1 cellular context compared by ENCODE assay signal in the genomic region with DNA sequence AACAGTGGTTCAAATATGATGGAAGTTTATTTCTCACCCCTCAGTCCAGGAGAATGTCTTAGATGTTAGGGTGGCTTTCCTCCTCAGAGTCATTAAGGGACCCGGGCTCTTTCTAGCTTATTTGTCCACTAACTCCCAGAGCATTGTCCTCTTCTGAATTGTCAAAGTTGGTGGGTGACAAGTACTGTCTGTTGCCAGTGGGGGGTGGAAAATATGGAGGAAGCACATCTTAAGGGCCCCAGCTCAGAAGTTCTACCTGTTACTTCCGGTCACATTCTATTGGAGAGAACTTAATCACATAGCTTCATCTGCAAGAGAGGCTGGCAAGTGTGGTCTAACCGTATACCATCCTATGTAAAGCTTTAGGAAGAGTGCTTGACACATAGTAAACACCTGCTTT.
TF ChIP-seq lines count a peak whose summit lies in the region.

No MANE protein-coding gene starts in this region.

TF ChIP-seq in SK-N-SH, 30 proteins besides CTCF, POLR2A, EP300 and RAD21 (continued from another document):
- TF ChIP-seq, protein P1, sequence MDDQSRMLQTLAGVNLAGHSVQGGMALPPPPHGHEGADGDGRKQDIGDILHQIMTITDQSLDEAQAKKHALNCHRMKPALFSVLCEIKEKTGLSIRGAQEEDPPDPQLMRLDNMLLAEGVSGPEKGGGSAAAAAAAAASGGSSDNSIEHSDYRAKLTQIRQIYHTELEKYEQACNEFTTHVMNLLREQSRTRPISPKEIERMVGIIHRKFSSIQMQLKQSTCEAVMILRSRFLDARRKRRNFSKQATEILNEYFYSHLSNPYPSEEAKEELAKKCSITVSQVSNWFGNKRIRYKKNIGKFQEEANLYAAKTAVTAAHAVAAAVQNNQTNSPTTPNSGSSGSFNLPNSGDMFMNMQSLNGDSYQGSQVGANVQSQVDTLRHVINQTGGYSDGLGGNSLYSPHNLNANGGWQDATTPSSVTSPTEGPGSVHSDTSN (IDR thresholded peaks at IDR 0.05): no peak
- no peak for TF ChIP-seq GATA2 (CRISPR knock-in tag; IDR thresholded peaks at IDR 0.05)
- TF ChIP-seq RFX5 (IDR thresholded peaks at IDR 0.05; ENCODE audit: low read length): no peak
- TF ChIP-seq SMC3 (IDR thresholded peaks at IDR 0.05; ENCODE audit: low read depth, low read length): no peak
